Comparison of ENCODE assay signal across 19 cellular contexts in the genomic region with DNA sequence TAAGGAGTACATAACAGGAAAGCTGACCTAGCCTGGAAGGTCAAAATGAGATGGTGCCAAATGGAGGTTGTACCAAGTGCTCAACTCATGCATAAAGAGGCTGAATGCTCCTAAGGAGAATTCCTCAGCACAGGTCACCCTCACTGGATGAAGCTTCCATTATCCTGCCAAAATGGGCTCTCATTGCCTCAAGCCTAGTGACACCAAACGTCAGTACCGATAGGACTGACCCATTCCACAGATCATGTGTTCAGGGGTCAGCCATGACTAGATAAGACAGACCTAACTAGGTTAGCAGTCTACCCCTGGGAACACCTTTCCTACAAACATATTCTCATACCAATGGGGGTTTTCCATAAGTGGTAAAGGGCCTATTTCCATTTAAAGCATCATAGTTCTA.
"Had no signal": no experiment of that assay in that cellular context is flagged by ENCODE, and none has a peak within 500 bp of the region (broad histone marks: within the 10 kb centered on the region; RNA-seq: fewer than 3 reads in every experiment).

No MANE protein-coding gene starts in this region.

- H3K27ac Mint-ChIP-seq: mesothelial cell of epicardium had no signal

- H3K4me3 ChIP-seq: coronary artery, dorsolateral prefrontal cortex, esophagus squamous epithelium, gastrocnemius medialis, heart right ventricle, left lung, lower lobe of right lung, mucosa of descending colon had no signal

- ATAC-seq: gastrocnemius medialis, heart right ventricle, left cardiac atrium, left lung, left ventricle myocardium superior, lower lobe of right lung, mucosa of descending colon had no signal

- DNase-seq: dermis blood vessel endothelial cell; dorsolateral prefrontal cortex; effector CD4-positive, alpha-beta T cell; effector memory CD4-positive, alpha-beta T cell; esophagus squamous epithelium; foreskin fibroblast; gastrocnemius medialis; glutamatergic neuron; head of caudate nucleus; heart right ventricle; hippocampal formation; left cardiac atrium; left lung; left ventricle myocardium superior; lower lobe of right lung; mesenchymal stem cell; mucosa of descending colon had no signal

- H3K36me3 ChIP-seq: esophagus squamous epithelium, gastrocnemius medialis, heart right ventricle, left lung, lower lobe of right lung had no signal

- H3K27ac ChIP-seq: coronary artery, dorsolateral prefrontal cortex, esophagus squamous epithelium, gastrocnemius medialis, heart right ventricle, left lung, lower lobe of right lung had no signal

- H3K4me1 ChIP-seq: lower lobe of right lung had no signal

- H3K27me3 ChIP-seq: dorsolateral prefrontal cortex, esophagus squamous epithelium, gastrocnemius medialis, heart right ventricle, left lung had no signal

- H3K9me3 ChIP-seq: esophagus squamous epithelium, gastrocnemius medialis, heart right ventricle, left lung, lower lobe of right lung, mucosa of descending colon had no signal

- H3K4me3 Mint-ChIP-seq: mesothelial cell of epicardium had no signal
